9 cellular contexts compared by ENCODE assay signal in the genomic region with DNA sequence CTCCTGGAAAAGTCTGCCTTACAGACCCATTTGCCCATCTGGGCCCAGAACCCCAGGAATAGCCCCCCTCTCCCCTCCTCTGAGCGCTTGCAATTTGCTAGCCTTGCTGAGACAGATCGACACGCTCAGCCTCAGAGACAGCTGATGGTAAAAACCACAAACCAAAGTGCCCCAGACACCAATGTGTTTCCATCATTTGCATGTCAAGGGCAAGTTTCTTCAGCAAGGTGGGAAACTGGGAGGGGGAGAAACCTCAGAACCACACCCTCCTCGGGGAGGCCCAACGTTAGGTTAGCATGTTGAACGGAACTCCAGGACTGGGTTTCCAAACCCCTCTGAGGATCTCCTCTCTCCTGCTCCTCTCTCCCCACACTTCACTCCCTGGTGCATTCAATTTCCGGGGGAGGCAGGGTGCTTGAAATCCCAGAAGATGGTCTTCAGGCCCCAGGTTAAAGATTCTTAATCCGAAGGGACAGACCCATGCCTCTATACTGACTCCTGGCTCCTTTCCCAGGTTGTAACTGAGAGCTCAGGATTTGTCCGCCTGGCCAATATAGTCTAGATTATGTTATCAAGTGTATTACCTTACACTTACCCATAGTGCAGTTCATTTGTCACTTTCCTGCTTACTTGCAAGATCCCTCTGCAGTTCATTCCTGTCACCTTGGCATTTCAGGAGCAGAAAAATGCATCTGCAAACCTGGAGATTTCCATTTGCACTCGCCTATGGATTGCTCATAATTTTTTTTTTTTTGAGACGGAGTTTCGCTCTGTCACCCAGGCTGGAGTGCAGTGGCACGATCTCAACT. TPM values are rescaled to one million over a fixed set of nuclear protein-coding genes. Genes with fewer than 3 reads are reported as not detected.
DNase-seq lines count a peak whose midpoint lies in the region; ATAC-seq, FAIRE-seq and TF ChIP-seq lines count a peak whose summit lies in the region.
"Had no signal": no experiment of that assay in that cellular context is flagged by ENCODE, and none has a peak within 500 bp of the region (broad histone marks: within the 10 kb centered on the region; RNA-seq: fewer than 3 reads in every experiment).

No MANE protein-coding gene starts in this region.

- intact Hi-C loops in activated T-helper 2 cell treated with anti-CD3 and anti-CD28 coated beads, Interferon-gamma antibody, Interleukin-2, Interleukin-4, amounts not matched to agents 10 μg/mL and 5 μg/mL and 100 μg/mL, durations not matched to agents 14 hours and 24 hours and 36 hours (cut with micrococcal nuclease), result no loop called here

- no peak overlapping the region for H3K27ac Mint-ChIP-seq in activated T-helper 2 cell treated with anti-CD3 and anti-CD28 coated beads, Interferon-gamma antibody, Interleukin-2, Interleukin-4, amounts not matched to agents 10 μg/mL and 5 μg/mL and 100 μg/mL, durations not matched to agents 14 hours and 24 hours and 36 hours
- H3K27ac Mint-ChIP-seq in natural killer cell treated with Interleukin-12 subunit alpha and Interleukin-12 subunit beta and Interleukin-15 and Interleukin-18, amount 100 ng/mL, for 72 hours, result no peak overlapping the region

- H3K4me1 Mint-ChIP-seq in activated T-helper 2 cell treated with anti-CD3 and anti-CD28 coated beads, Interferon-gamma antibody, Interleukin-2, Interleukin-4, amounts not matched to agents 10 μg/mL and 5 μg/mL and 100 μg/mL, durations not matched to agents 14 hours and 24 hours and 36 hours (ENCODE audit: low read depth), result peaks cover 17% of the 10 kb centered on the region
- H3K4me1 Mint-ChIP-seq in natural killer cell treated with Interleukin-12 subunit alpha and Interleukin-12 subunit beta and Interleukin-15 and Interleukin-18, amount 100 ng/mL, for 72 hours (ENCODE audit: low read depth in 2 of 2), result peaks cover 22 to 31% of the 10 kb centered on the region in 2 donors

- peak overlapping the region; percentile 53 for H3K4me3 Mint-ChIP-seq in activated T-helper 2 cell treated with anti-CD3 and anti-CD28 coated beads, Interferon-gamma antibody, Interleukin-2, Interleukin-4, amounts not matched to agents 10 μg/mL and 5 μg/mL and 100 μg/mL, durations not matched to agents 14 hours and 24 hours and 36 hours (ENCODE audit: low read depth)
- peak overlapping the region; percentile 53 for H3K4me3 Mint-ChIP-seq in natural killer cell treated with Interleukin-12 subunit alpha and Interleukin-12 subunit beta and Interleukin-15 and Interleukin-18, amount 100 ng/mL, for 72 hours

- H3K36me3 Mint-ChIP-seq in activated T-helper 2 cell treated with anti-CD3 and anti-CD28 coated beads, Interferon-gamma antibody, Interleukin-2, Interleukin-4, amounts not matched to agents 10 μg/mL and 5 μg/mL and 100 μg/mL, durations not matched to agents 14 hours and 24 hours and 36 hours (ENCODE audit: low read depth), result no peaks in the 10 kb centered on the region
- no peaks in the 10 kb centered on the region for H3K36me3 Mint-ChIP-seq in natural killer cell treated with Interleukin-12 subunit alpha and Interleukin-12 subunit beta and Interleukin-15 and Interleukin-18, amount 100 ng/mL, for 72 hours

- TF ChIP-seq POLR2A in GM12892 (IDR thresholded peaks at IDR 0.05; ENCODE audit: low read depth, low read length) (no peak), NB4 (IDR thresholded peaks at IDR 0.05; ENCODE audit: extremely low read depth, insufficient read length) (no peak)

- no peak for TF ChIP-seq CTCF in NB4 (IDR thresholded peaks at IDR 0.05; ENCODE audit: low read depth, low read length)

- H3K9me3 Mint-ChIP-seq in activated T-helper 2 cell treated with anti-CD3 and anti-CD28 coated beads, Interferon-gamma antibody, Interleukin-2, Interleukin-4, amounts not matched to agents 10 μg/mL and 5 μg/mL and 100 μg/mL, durations not matched to agents 14 hours and 24 hours and 36 hours, result no peaks in the 10 kb centered on the region
- no peaks in the 10 kb centered on the region for H3K9me3 Mint-ChIP-seq in natural killer cell treated with Interleukin-12 subunit alpha and Interleukin-12 subunit beta and Interleukin-15 and Interleukin-18, amount 100 ng/mL, for 72 hours

- peaks cover 58% of the 10 kb centered on the region for H3K27me3 Mint-ChIP-seq in activated T-helper 2 cell treated with anti-CD3 and anti-CD28 coated beads, Interferon-gamma antibody, Interleukin-2, Interleukin-4, amounts not matched to agents 10 μg/mL and 5 μg/mL and 100 μg/mL, durations not matched to agents 14 hours and 24 hours and 36 hours (ENCODE audit: low read depth)
- H3K27me3 Mint-ChIP-seq in natural killer cell treated with Interleukin-12 subunit alpha and Interleukin-12 subunit beta and Interleukin-15 and Interleukin-18, amount 100 ng/mL, for 72 hours, result peaks cover 33 to 46% of the 10 kb centered on the region in 2 donors

- H3K4me3 ChIP-seq in NB4 (ENCODE audit: low read depth, low read length), result no peak overlapping the region

- ATAC-seq in GM21717 (IDR thresholded peaks at IDR 0.05; ENCODE audit: unreplicated experiment) (peak; percentile 66), left lobe of liver (no peak)
- peak; percentile 77 to 79 for ATAC-seq in natural killer cell treated with Interleukin-12 subunit alpha and Interleukin-12 subunit beta and Interleukin-15 and Interleukin-18, amount 100 ng/mL, for 72 hours

- peak; percentile 96 for FAIRE-seq in GM12892 (lab: Jason Lieb, UNC)
- FAIRE-seq: islet of Langerhans had no signal

- DNase-seq in GM12892 (ENCODE audit: insufficient read length), result no peak
- DNase-seq in NB4 (ENCODE audit: low read depth), result peak; percentile 43
- peak; percentile 37 for DNase-seq in activated T-helper 2 cell treated with anti-CD3 and anti-CD28 coated beads, Interferon-gamma antibody, Interleukin-2, Interleukin-4, amounts not matched to agents 10 μg/mL and 5 μg/mL and 100 μg/mL, durations not matched to agents 14 hours and 24 hours and 36 hours (ENCODE audit: low spot score)
- peak; percentile 77 for DNase-seq in natural killer cell treated with Interleukin-12 subunit alpha and Interleukin-12 subunit beta and Interleukin-15 and Interleukin-18, amount 100 ng/mL, for 72 hours (ENCODE audit: low spot score)
- DNase-seq in left lobe of liver (ENCODE audit: low spot score), result no peak
- DNase-seq in NCI-H128 (lab: John Stamatoyannopoulos, UW; ENCODE audit: unreplicated experiment), result no peak
- no peak for DNase-seq in medulla oblongata (ENCODE audit: extremely low spot score)

RNA-seq across cellular contexts. Expression of a gene that starts 1.3 kb away (rescaled TPM):
- polyA plus RNA-seq in GM12892 (2012; ENCODE audit: missing spikeins), result 1.2 TPM
- total RNA-seq in activated T-helper 2 cell treated with anti-CD3 and anti-CD28 coated beads, Interferon-gamma antibody, Interleukin-2, Interleukin-4, amounts not matched to agents 10 μg/mL and 5 μg/mL and 100 μg/mL, durations not matched to agents 14 hours and 24 hours and 36 hours, result 0.30 and 0.34 TPM in 2 replicates
- total RNA-seq in natural killer cell treated with Interleukin-12 subunit alpha and Interleukin-12 subunit beta and Interleukin-15 and Interleukin-18, amount 100 ng/mL, for 72 hours, result under 1 TPM in 1 of 2 donors, not detected in 1; 0.19 TPM
- 8.1 TPM for total RNA-seq in left lobe of liver

RNA-seq across cellular contexts. Expression of a gene that starts 31.5 kb away (rescaled TPM):
- 12.5 TPM for polyA plus RNA-seq in GM12892 (2012; ENCODE audit: missing spikeins)
- 37.1 and 38.7 TPM in 2 replicates for total RNA-seq in activated T-helper 2 cell treated with anti-CD3 and anti-CD28 coated beads, Interferon-gamma antibody, Interleukin-2, Interleukin-4, amounts not matched to agents 10 μg/mL and 5 μg/mL and 100 μg/mL, durations not matched to agents 14 hours and 24 hours and 36 hours
- total RNA-seq in natural killer cell treated with Interleukin-12 subunit alpha and Interleukin-12 subunit beta and Interleukin-15 and Interleukin-18, amount 100 ng/mL, for 72 hours, result 10 to 100 TPM; 29.1 to 31.8 TPM
- total RNA-seq in left lobe of liver, result 12.5 TPM

RNA-seq across cellular contexts. Expression of a gene that starts 50.5 kb away (rescaled TPM):
- polyA plus RNA-seq in GM12892 (2012; ENCODE audit: missing spikeins), result 199 TPM
- 448 and 450 TPM in 2 replicates for total RNA-seq in activated T-helper 2 cell treated with anti-CD3 and anti-CD28 coated beads, Interferon-gamma antibody, Interleukin-2, Interleukin-4, amounts not matched to agents 10 μg/mL and 5 μg/mL and 100 μg/mL, durations not matched to agents 14 hours and 24 hours and 36 hours
- total RNA-seq in natural killer cell treated with Interleukin-12 subunit alpha and Interleukin-12 subunit beta and Interleukin-15 and Interleukin-18, amount 100 ng/mL, for 72 hours, result 100 to 1,000 TPM; 327 to 426 TPM
- 81.6 TPM for total RNA-seq in left lobe of liver

Comparison
In these comparisons a context has a peak if more than half of its experiments do, and no peak if none do; other contexts are left out.
1. DNase-seq: peak in NB4 (single experiment), activated T-helper 2 cell treated with anti-CD3 and anti-CD28 coated beads, Interferon-gamma antibody, Interleukin-2, Interleukin-4, amounts not matched to agents 10 μg/mL and 5 μg/mL and 100 μg/mL, durations not matched to agents 14 hours and 24 hours and 36 hours (single experiment) and natural killer cell treated with Interleukin-12 subunit alpha and Interleukin-12 subunit beta and Interleukin-15 and Interleukin-18, amount 100 ng/mL, for 72 hours (single experiment); none in GM12892 (single experiment), left lobe of liver (single experiment), NCI-H128 (single experiment) and medulla oblongata (single experiment).